In genomic region chr20:48065833-48066232, GRCh38 we compare ENCODE assay signal across 1 cellular context.
TF ChIP-seq lines count a peak whose summit lies in the region.

No MANE protein-coding gene starts in this region.

TF ChIP-seq in K562, 482 proteins besides CTCF, POLR2A, EP300 and RAD21 (continued from another document):
- 0 out of 2 replicates have a peak, but pooled peaks have one; percentile 16 for TF ChIP-seq SPI1 (IDR thresholded peaks at IDR 0.05; ENCODE audit: borderline replicate concordance, low read depth, low read length)
- TF ChIP-seq RCOR1 (IDR thresholded peaks at IDR 0.05; ENCODE audit: borderline replicate concordance in 1 of 2, low read depth in 2 of 2, low read length in 2 of 2): no peak
- no peak for TF ChIP-seq DIDO1 (tag; IDR thresholded peaks at IDR 0.05; ENCODE audit: low read depth)
- no peak for TF ChIP-seq ZNF280B (CRISPR knock-in tag; IDR thresholded peaks at IDR 0.05)
